8 cellular contexts compared by ENCODE assay signal in the genomic region with DNA sequence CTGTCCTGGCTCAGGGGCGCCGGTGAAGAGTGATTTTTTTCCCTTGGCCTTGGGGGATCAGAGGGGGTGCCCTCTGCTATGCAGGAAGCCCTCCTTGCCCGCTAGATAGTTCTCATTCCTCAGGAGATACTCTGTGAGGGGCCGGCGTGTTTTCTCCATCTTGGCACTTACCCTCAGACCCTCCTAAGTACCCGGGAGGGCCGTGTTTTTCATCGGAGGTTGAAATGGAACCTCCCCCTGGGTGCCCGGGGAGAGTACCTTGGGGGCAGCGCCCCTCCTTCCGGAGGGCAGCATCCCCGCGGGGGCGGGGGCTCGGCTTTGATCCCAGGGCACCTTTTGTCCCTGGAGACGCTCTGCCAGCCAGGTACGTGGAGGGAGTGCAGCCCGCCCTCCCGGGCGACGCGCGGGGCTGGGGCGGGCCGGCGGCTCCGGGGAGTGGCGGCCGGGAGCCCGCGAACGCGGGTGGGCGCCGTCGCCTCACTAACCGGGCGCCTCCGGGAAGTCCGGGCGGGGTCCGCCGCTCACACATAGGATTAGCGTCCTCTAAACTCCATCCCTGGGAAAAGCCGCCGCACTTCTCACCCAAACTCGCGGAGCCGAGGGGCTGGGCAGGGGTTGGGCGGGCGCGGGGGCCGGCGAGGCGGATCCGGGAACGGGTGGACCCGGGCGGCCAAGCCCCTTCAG. TPM values are rescaled to one million over a fixed set of nuclear protein-coding genes. Genes with fewer than 3 reads are reported as not detected.
DNase-seq lines count a peak whose midpoint lies in the region; ATAC-seq and TF ChIP-seq lines count a peak whose summit lies in the region.
"Not testable (repeated sequence)": the region's sequence is repeated elsewhere in the genome, so short reads cannot be mapped to it uniquely, and the experiment has no call there.

No MANE protein-coding gene starts in this region.

- peak overlapping the region; percentile 27; the same call in 1 of the 2 replicates for H3K27ac ChIP-seq in SJCRH30

- DNase-seq in COLO829 (ENCODE audit: low spot score) (peak; percentile 3), SJCRH30 (peak; percentile 24 to 36), mucosa of gallbladder (ENCODE audit: low spot score) (peak; percentile 17)
- DNase-seq in activated gamma-delta T cell treated with anti-CD3 and anti-CD28 coated beads, Interleukin-2, amount 50 U/mL, for 16 hours (ENCODE audit: low read depth): peak; percentile 21
- not testable (repeated sequence) for DNase-seq in fibroblast of mammary gland (ENCODE audit: low read depth)
- peak; percentile 10 for DNase-seq in stimulated activated CD8-positive, alpha-beta memory T cell treated with anti-CD3 and anti-CD28 coated beads, Interleukin-12 subunit alpha, Interleukin-12 subunit beta, amount 100 ng/mL, for 24 hours (ENCODE audit: extremely low read depth)

- not testable (repeated sequence) for H3K36me3 ChIP-seq in SJCRH30

- H3K9me3 ChIP-seq in SJCRH30 (replicated peaks): not testable (repeated sequence)

- TF ChIP-seq CTCF in fibroblast of mammary gland (conservative IDR thresholded peaks at IDR 0.05; ENCODE audit: control insufficient read depth, insufficient read depth, low read depth, low read length): not testable (repeated sequence)

- H3K27me3 ChIP-seq in SJCRH30: not testable (repeated sequence)

- H3K4me3 ChIP-seq in SJCRH30 (peak overlapping the region; percentile 100), fibroblast of mammary gland (ENCODE audit: control insufficient read depth, low read depth, low read length) (peak overlapping the region; percentile 54)

- H3K4me1 ChIP-seq in SJCRH30: not testable (repeated sequence)

- ATAC-seq in GM21390 (IDR thresholded peaks at IDR 0.05; ENCODE audit: unreplicated experiment) (peak; percentile 25), HG03439 (IDR thresholded peaks at IDR 0.05; ENCODE audit: unreplicated experiment) (peak; percentile 27)

RNA-seq across cellular contexts. Expression of a gene that starts 0.8 kb away (rescaled TPM):
- 51.0 and 59.5 TPM in 2 replicates for total RNA-seq in SJCRH30 (2014; rRNA removed; shearing (Covaris generic))
- total RNA-seq in mucosa of gallbladder: 30.6 TPM

RNA-seq across cellular contexts. Expression of a gene that starts 54.2 kb away (rescaled TPM):
- total RNA-seq in SJCRH30 (2014; rRNA removed; shearing (Covaris generic)): 30.1 and 33.8 TPM in 2 replicates
- 16.2 TPM for total RNA-seq in mucosa of gallbladder
